Comparison of ENCODE assay signal across 27 cellular contexts in genomic region chr20:60584221-60584620, GRCh38.
DNase-seq lines count a peak whose midpoint lies in the region; ATAC-seq and TF ChIP-seq lines count a peak whose summit lies in the region.
"Had no signal": no experiment of that assay in that cellular context is flagged by ENCODE, and none has a peak within 500 bp of the region (broad histone marks: within the 10 kb centered on the region; RNA-seq: fewer than 3 reads in every experiment).

No MANE protein-coding gene starts in this region.

- no peak for ATAC-seq in HG03039 (IDR thresholded peaks at IDR 0.05; ENCODE audit: unreplicated experiment)
- ATAC-seq: K562, PC-3 had no signal

- no peak overlapping the region for H3K4me3 ChIP-seq in epithelial cell of esophagus (ENCODE audit: low read length)
- H3K4me3 ChIP-seq: BLaER1 treated with 17β-estradiol and CSF1 and Interleukin-3, amounts not matched to agents 10 nM and 100 nM; K562 had no signal

- DNase-seq in COLO829 (ENCODE audit: low spot score) (peak; percentile 58), RKO (ENCODE audit: low spot score) (peak; percentile 51), epithelial cell of esophagus (ENCODE audit: low read depth) (peak; percentile 8), putamen (ENCODE audit: low spot score) (peak; percentile 63), SHP77 treated with DMSO at 0.1 percent for 48 hours (lab: John Stamatoyannopoulos, UW) (no peak)
- no peak for DNase-seq in activated CD8-positive, alpha-beta memory T cell treated with anti-CD3 and anti-CD28 coated beads for 24 hours
- DNase-seq: CD4-positive, alpha-beta T cell; COR-L47; DMS53; HCEC 1CT; Kasumi-1; MV-4-11; NCI-H1105; NCI-H1436 treated with DMSO at 0.1 percent for 48 hours; NCI-H1930; NCI-H2107; NCI-H524 treated with DMSO at 0.1 percent for 48 hours; NCI-H82; NK-92 treated with Interleukin-12 subunit alpha and Interleukin-12 subunit beta, amount 100 ng/mL, for 24 hours; PC-3; RPMI8226; SIG-M5; SK-N-SH; SW 1271 had no signal

- TF ChIP-seq CTCF in epithelial cell of esophagus (IDR thresholded peaks at IDR 0.05; ENCODE audit: insufficient read depth, low read depth, low read length, missing control alignments): no peak

Comparison
In these comparisons a context has a peak if more than half of its experiments do, and no peak if none do; other contexts are left out.
1. DNase-seq: peak in COLO829 (single experiment), RKO (single experiment), epithelial cell of esophagus (single experiment) and putamen (single experiment); none in SHP77 treated with DMSO at 0.1 percent for 48 hours (single experiment) and activated CD8-positive, alpha-beta memory T cell treated with anti-CD3 and anti-CD28 coated beads for 24 hours (single experiment).